8 cellular contexts compared by ENCODE assay signal in genomic region chr4:15729910-15730533, GRCh38. TPM values are rescaled to one million over a fixed set of nuclear protein-coding genes. Genes with fewer than 3 reads are reported as not detected.
DNase-seq lines count a peak whose midpoint lies in the region; ATAC-seq and TF ChIP-seq lines count a peak whose summit lies in the region.

No MANE protein-coding gene starts in this region.

- H3K36me3 Mint-ChIP-seq in activated T-cell treated with anti-CD3 and anti-CD28 coated beads, Interleukin-2, amount 50 U/mL, for 4 hours (ENCODE audit: insufficient read depth), result no peaks in the 10 kb centered on the region
- no peaks in the 10 kb centered on the region for H3K36me3 Mint-ChIP-seq in activated T-cell treated with anti-CD3 and anti-CD28 coated beads, Interleukin-2, amount 50 U/mL, for 24 hours (ENCODE audit: low read depth)
- no peaks in the 10 kb centered on the region for H3K36me3 Mint-ChIP-seq in osteocyte (ENCODE audit: unreplicated experiment)

- ATAC-seq in activated T-cell treated with anti-CD3 and anti-CD28 coated beads, Interleukin-2, amount 50 U/mL, for 4 hours, result peak; percentile 65 to 67
- ATAC-seq in GM21515 (IDR thresholded peaks at IDR 0.05; ENCODE audit: unreplicated experiment) (peak; percentile 76), HG03139 (IDR thresholded peaks at IDR 0.05; ENCODE audit: unreplicated experiment) (no peak)

- no peak overlapping the region for H3K27ac Mint-ChIP-seq in activated T-cell treated with anti-CD3 and anti-CD28 coated beads, Interleukin-2, amount 50 U/mL, for 24 hours
- H3K27ac Mint-ChIP-seq in osteocyte (ENCODE audit: unreplicated experiment), result no peak overlapping the region

- H3K4me3 ChIP-seq in WI38 (ENCODE audit: low read depth, low read length) (no peak overlapping the region), fibroblast of villous mesenchyme (ENCODE audit: low read depth, low read length) (no peak overlapping the region)

- no peaks in the 10 kb centered on the region for H3K27me3 Mint-ChIP-seq in activated T-cell treated with anti-CD3 and anti-CD28 coated beads, Interleukin-2, amount 50 U/mL, for 4 hours (ENCODE audit: low read depth)
- peaks cover 2% of the 10 kb centered on the region for H3K27me3 Mint-ChIP-seq in activated T-cell treated with anti-CD3 and anti-CD28 coated beads, Interleukin-2, amount 50 U/mL, for 24 hours
- H3K27me3 Mint-ChIP-seq in osteocyte (ENCODE audit: unreplicated experiment), result no peaks in the 10 kb centered on the region

- peaks cover 13% of the 10 kb centered on the region for H3K4me1 Mint-ChIP-seq in activated T-cell treated with anti-CD3 and anti-CD28 coated beads, Interleukin-2, amount 50 U/mL, for 4 hours (ENCODE audit: low read depth)
- H3K4me1 Mint-ChIP-seq in activated T-cell treated with anti-CD3 and anti-CD28 coated beads, Interleukin-2, amount 50 U/mL, for 24 hours (ENCODE audit: low read depth), result peaks cover 16% of the 10 kb centered on the region
- H3K4me1 Mint-ChIP-seq in osteocyte (ENCODE audit: unreplicated experiment), result no peaks in the 10 kb centered on the region

- no peaks in the 10 kb centered on the region for H3K9me3 Mint-ChIP-seq in activated T-cell treated with anti-CD3 and anti-CD28 coated beads, Interleukin-2, amount 50 U/mL, for 4 hours
- no peaks in the 10 kb centered on the region for H3K9me3 Mint-ChIP-seq in activated T-cell treated with anti-CD3 and anti-CD28 coated beads, Interleukin-2, amount 50 U/mL, for 24 hours
- no peaks in the 10 kb centered on the region for H3K9me3 Mint-ChIP-seq in osteocyte (ENCODE audit: unreplicated experiment)

- DNase-seq in activated T-cell treated with anti-CD3 and anti-CD28 coated beads, Interleukin-2, amount 50 U/mL, for 4 hours, result peak; percentile 21
- no peak for DNase-seq in activated T-cell treated with anti-CD3 and anti-CD28 coated beads, Interleukin-2, amount 50 U/mL, for 24 hours
- DNase-seq in NCI-H1092 treated with DMSO at 0.1 percent for 48 hours (lab: John Stamatoyannopoulos, UW) (peak; percentile 47), fibroblast of villous mesenchyme (ENCODE audit: low read depth) (peak; percentile 64), osteocyte (ENCODE audit: extremely low spot score, unreplicated experiment) (no peak)

- no peak overlapping the region for H3K4me3 Mint-ChIP-seq in activated T-cell treated with anti-CD3 and anti-CD28 coated beads, Interleukin-2, amount 50 U/mL, for 4 hours
- H3K4me3 Mint-ChIP-seq in activated T-cell treated with anti-CD3 and anti-CD28 coated beads, Interleukin-2, amount 50 U/mL, for 24 hours, result no peak overlapping the region
- no peak overlapping the region for H3K4me3 Mint-ChIP-seq in osteocyte (ENCODE audit: unreplicated experiment)

- peak; percentile 54 for TF ChIP-seq CTCF in WI38 (IDR thresholded peaks at IDR 0.05; ENCODE audit: low read depth, low read length)
- peak; percentile 80 for TF ChIP-seq CTCF in fibroblast of villous mesenchyme (IDR thresholded peaks at IDR 0.05; ENCODE audit: insufficient read depth, low read depth, low read length)
- peak; percentile 87 for TF ChIP-seq CTCF in osteocyte (IDR thresholded peaks at IDR 0.05)

RNA-seq across cellular contexts. Expression of gene BST1, which starts 27.2 kb away (rescaled TPM):
- total RNA-seq in activated T-cell treated with anti-CD3 and anti-CD28 coated beads, Interleukin-2, amount 50 U/mL, for 4 hours, result under 1 TPM in 2 of 3 donors, not detected in 1; 0.18 to 0.41 TPM
- total RNA-seq in fibroblast of villous mesenchyme (19.9 and 37.7 TPM in 2 replicates), osteocyte (0.26 and 0.54 TPM in 2 replicates)

RNA-seq across cellular contexts. Expression of gene CD38, which starts 48.1 kb away (rescaled TPM):
- total RNA-seq in activated T-cell treated with anti-CD3 and anti-CD28 coated beads, Interleukin-2, amount 50 U/mL, for 4 hours, result 10 to 100 TPM; 15.7 to 23.5 (median 19.3) TPM
- total RNA-seq in fibroblast of villous mesenchyme (under 0.01 TPM in 2 replicates), osteocyte (0.08 TPM in 1 of 2 replicates, not detected in the other)

RNA-seq across cellular contexts. Expression of gene FAM200B, which starts 48.4 kb away (rescaled TPM):
- total RNA-seq in activated T-cell treated with anti-CD3 and anti-CD28 coated beads, Interleukin-2, amount 50 U/mL, for 4 hours, result 1 to 10 TPM; 6.1 to 6.6 (median 6.2) TPM
- total RNA-seq in fibroblast of villous mesenchyme, result 28.1 and 29.6 TPM in 2 replicates
- total RNA-seq in osteocyte, result 43.8 and 45.0 TPM in 2 replicates

Comparison
In these comparisons a context has a peak if more than half of its experiments do, and no peak if none do; other contexts are left out.
1. DNase-seq: peak in activated T-cell treated with anti-CD3 and anti-CD28 coated beads, Interleukin-2, amount 50 U/mL, for 4 hours (single experiment), NCI-H1092 treated with DMSO at 0.1 percent for 48 hours (single experiment) and fibroblast of villous mesenchyme (single experiment); none in activated T-cell treated with anti-CD3 and anti-CD28 coated beads, Interleukin-2, amount 50 U/mL, for 24 hours (single experiment) and osteocyte (single experiment).
2. RNA of gene BST1, which starts 27.2 kb away (total RNA-seq): 19.9 to 37.7 TPM in fibroblast of villous mesenchyme; 0.26 to 0.54 TPM in osteocyte and 0.18 to 0.41 TPM in activated T-cell treated with anti-CD3 and anti-CD28 coated beads, Interleukin-2, amount 50 U/mL, for 4 hours; every median in the first group is over 10 times any median in the second.
3. RNA of gene CD38, which starts 48.1 kb away (total RNA-seq): 15.7 to 23.5 TPM in activated T-cell treated with anti-CD3 and anti-CD28 coated beads, Interleukin-2, amount 50 U/mL, for 4 hours; 0.08 TPM in osteocyte and under 0.01 TPM in fibroblast of villous mesenchyme; every median in the first group is over 10 times any median in the second.
4. Peak in every context shown above with its lines, with median percentiles within 50 percentile points of each other: CTCF ChIP-seq.